In genomic region chr5:93048858-93049257, GRCh38 we compare ENCODE assay signal across 10 cellular contexts.
"Had no signal": no experiment of that assay in that cellular context is flagged by ENCODE, and none has a peak within 500 bp of the region (broad histone marks: within the 10 kb centered on the region; RNA-seq: fewer than 3 reads in every experiment).

No MANE protein-coding gene starts in this region.

- H3K4me1 ChIP-seq: HAP-1 had no signal

- H3K36me3 ChIP-seq: HAP-1 had no signal

- H3K9me3 ChIP-seq: HAP-1 had no signal

- DNase-seq: GM23248, H7, HFFc6, Karpas-422, KBM-7 had no signal

- H3K4me2 ChIP-seq: KMS-11 had no signal

- FAIRE-seq: H1, HTR-8/SVneo had no signal

- H3K27ac ChIP-seq: GM23248, KMS-11 had no signal

- H3K9ac ChIP-seq: GM23248, KMS-11 had no signal

- H2AFZ ChIP-seq: GM23248 had no signal

- H3K4me3 ChIP-seq: GM23248, HAP-1 had no signal

- ATAC-seq: HCT116 had no signal
